ENCODE assay signal across 13 cellular contexts in the genomic region with DNA sequence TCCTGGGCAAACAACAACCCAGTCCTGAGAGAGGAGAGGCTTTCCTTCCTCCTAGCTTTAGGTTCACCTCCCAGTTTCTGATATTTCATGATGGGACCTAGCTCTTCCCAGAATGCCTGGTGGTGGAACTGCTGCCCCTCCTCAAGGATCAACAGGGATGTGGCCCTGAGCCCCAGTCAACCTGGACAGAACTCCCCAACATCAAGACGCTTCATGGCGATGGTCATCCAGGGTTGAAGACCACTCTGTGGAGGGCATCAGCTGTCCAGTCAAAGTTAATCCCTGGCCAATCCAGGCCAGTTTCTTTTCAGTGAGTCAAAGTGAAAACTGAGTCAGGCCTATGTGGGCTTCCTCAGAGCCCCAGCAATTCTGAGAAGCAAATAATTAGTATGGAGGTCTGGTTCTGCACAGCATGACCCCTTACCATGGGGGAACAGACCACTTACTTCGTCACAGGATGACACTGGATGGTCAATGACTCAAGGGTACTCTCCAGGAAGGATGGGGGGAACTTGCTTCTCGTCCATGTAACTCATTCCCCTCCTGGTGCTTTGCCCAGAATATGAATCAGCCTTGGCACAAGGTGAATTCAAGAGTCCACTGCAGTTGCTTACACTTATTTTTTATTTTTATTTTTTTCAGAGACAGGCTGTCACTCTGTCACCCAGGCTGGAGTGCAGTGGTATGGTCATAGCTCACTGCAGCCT. TPM values are rescaled to one million over a fixed set of nuclear protein-coding genes. Genes with fewer than 3 reads are reported as not detected.
DNase-seq lines count a peak whose midpoint lies in the region; ATAC-seq lines count a peak whose summit lies in the region.
"Had no signal": no experiment of that assay in that cellular context is flagged by ENCODE, and none has a peak within 500 bp of the region (broad histone marks: within the 10 kb centered on the region; RNA-seq: fewer than 3 reads in every experiment).

No MANE protein-coding gene starts in this region.

- H3K4me3 Mint-ChIP-seq in activated T-helper 17 cell treated with anti-CD3 and anti-CD28 coated beads, Interleukin-2, amount 50 U/mL, for 72 hours, result no peak overlapping the region

- H3K9me3 Mint-ChIP-seq in activated T-helper 17 cell treated with anti-CD3 and anti-CD28 coated beads, Interleukin-2, amount 50 U/mL, for 72 hours, result no peaks in the 10 kb centered on the region

- H3K4me1 Mint-ChIP-seq in activated T-helper 17 cell treated with anti-CD3 and anti-CD28 coated beads, Interleukin-2, amount 50 U/mL, for 72 hours, result peaks cover 14% of the 10 kb centered on the region

- ATAC-seq in activated T-helper 17 cell treated with anti-CD3 and anti-CD28 coated beads, Interleukin-2, amount 50 U/mL, for 72 hours (replicated peaks), result peak; percentile 81
- ATAC-seq: pancreas had no signal

- peaks cover 9% of the 10 kb centered on the region for H3K27me3 Mint-ChIP-seq in activated T-helper 17 cell treated with anti-CD3 and anti-CD28 coated beads, Interleukin-2, amount 50 U/mL, for 72 hours

- peak overlapping the region; percentile 59 for H3K27ac Mint-ChIP-seq in activated T-helper 17 cell treated with anti-CD3 and anti-CD28 coated beads, Interleukin-2, amount 50 U/mL, for 72 hours

- in situ Hi-C loops in ACHN (cut with HindIII; ENCODE audit: low pct_ligation_motif_present, low pct_unique_long_range_greater_than_20kb, low sequenced_read_pairs), result no loop called here

- H3K36me3 Mint-ChIP-seq in activated T-helper 17 cell treated with anti-CD3 and anti-CD28 coated beads, Interleukin-2, amount 50 U/mL, for 72 hours (ENCODE audit: low read depth), result no peaks in the 10 kb centered on the region

- DNase-seq in ACHN (peak; percentile 78), GM03348 (ENCODE audit: low spot score) (peak; percentile 73), glomerular visceral epithelial cell (ENCODE audit: extremely low spot score) (peak; percentile 48), NCI-H1105 treated with DMSO at 0.1 percent for 48 hours (lab: John Stamatoyannopoulos, UW) (no peak), cerebellar cortex (ENCODE audit: low spot score) (no peak), NOMO-1 (lab: John Stamatoyannopoulos, UW; ENCODE audit: unreplicated experiment in 2 of 2) (no peak)
- no peak for DNase-seq in stimulated activated CD4-positive, alpha-beta T cell treated with anti-CD3 and anti-CD28 coated beads, Interleukin-4, amount 100 ng/mL, for 4 hours
- DNase-seq: pancreas, SW 1271, thyroid gland had no signal

RNA-seq across cellular contexts. Expression of a gene that starts 14.7 kb away (rescaled TPM):
- total RNA-seq in activated T-helper 17 cell treated with anti-CD3 and anti-CD28 coated beads, Interleukin-2, amount 50 U/mL, for 72 hours, result 10 to 100 TPM; 38.5 to 95.1 TPM

RNA-seq across cellular contexts. Expression of a gene that starts 41.7 kb away (rescaled TPM):
- 100 to 1,000 TPM in 1 of 2 donors, 10 to 100 TPM in 1; 63.3 to 109 TPM for total RNA-seq in activated T-helper 17 cell treated with anti-CD3 and anti-CD28 coated beads, Interleukin-2, amount 50 U/mL, for 72 hours

RNA-seq across cellular contexts. Expression of a gene that starts 41.8 kb away (rescaled TPM):
- total RNA-seq in activated T-helper 17 cell treated with anti-CD3 and anti-CD28 coated beads, Interleukin-2, amount 50 U/mL, for 72 hours, result 10 to 100 TPM; 20.8 to 48.7 TPM

RNA-seq across cellular contexts. Expression of a gene that starts 57.0 kb away (rescaled TPM):
- total RNA-seq in activated T-helper 17 cell treated with anti-CD3 and anti-CD28 coated beads, Interleukin-2, amount 50 U/mL, for 72 hours, result under 1 TPM in 1 of 2 donors, not detected in 1; 0.16 TPM
- total RNA-seq: activated CD8-positive, alpha-beta memory T cell treated with anti-CD3 and anti-CD28 coated beads for 36 hours; cardiac septum; thyroid gland had no signal

Comparison
In these comparisons a context has a peak if more than half of its experiments do, and no peak if none do; other contexts are left out.
1. DNase-seq: peak in ACHN (single experiment), GM03348 (single experiment) and glomerular visceral epithelial cell (single experiment); none in NCI-H1105 treated with DMSO at 0.1 percent for 48 hours (single experiment), stimulated activated CD4-positive, alpha-beta T cell treated with anti-CD3 and anti-CD28 coated beads, Interleukin-4, amount 100 ng/mL, for 4 hours (0 of 2), cerebellar cortex (single experiment) and NOMO-1 (0 of 2).